ENCODE assay signal across 17 cellular contexts in genomic region chr7:127189074-127189473, GRCh38.
DNase-seq lines count a peak whose midpoint lies in the region; ATAC-seq, FAIRE-seq and TF ChIP-seq lines count a peak whose summit lies in the region.
"Had no signal": no experiment of that assay in that cellular context is flagged by ENCODE, and none has a peak within 500 bp of the region (broad histone marks: within the 10 kb centered on the region; RNA-seq: fewer than 3 reads in every experiment).

No MANE protein-coding gene starts in this region.

- TF ChIP-seq CTCF in left ventricle myocardium inferior (IDR thresholded peaks at IDR 0.05; ENCODE audit: borderline replicate concordance) (no peak), bronchial epithelial cell (IDR thresholded peaks at IDR 0.05; ENCODE audit: insufficient read depth, low read length, severe bottlenecking) (no peak), adrenal gland (IDR thresholded peaks at IDR 0.05) (no peak), MM.1S (IDR thresholded peaks at IDR 0.05; ENCODE audit: low read length) (no peak)

- intact Hi-C loops in left ventricle myocardium superior (cut with micrococcal nuclease), result no loop called here
- intact Hi-C loops in left ventricle myocardium inferior (cut with micrococcal nuclease), result no loop called here
- intact Hi-C loops in adrenal gland (cut with DNase I), result no loop called here

- DNase-seq in left ventricle myocardium superior (no peak), left ventricle myocardium inferior (no peak), NCI-H345 (lab: John Stamatoyannopoulos, UW) (peak; percentile 88), bronchial epithelial cell (ENCODE audit: low read depth) (peak; percentile 34), adrenal gland (no peak), KG1 (lab: John Stamatoyannopoulos, UW) (no peak), MM.1S (no peak)
- no peak for DNase-seq in activated T-cell treated with anti-CD3 and anti-CD28 coated beads, Interleukin-2, amount 50 U/mL, for 1 hour
- DNase-seq: activated CD4-positive, alpha-beta T cell treated with anti-CD3 and anti-CD28 coated beads, Interleukin-2, amount 50 U/mL, for 1 hour; activated naive CD8-positive, alpha-beta T cell treated with anti-CD3 and anti-CD28 coated beads for 36 hours; activated T-cell treated with anti-CD3 and anti-CD28 coated beads, Interleukin-2, amount 50 U/mL, for 24 hours; CD4-positive, alpha-beta memory T cell; gastrocnemius medialis; Kasumi-1; right cardiac atrium; stimulated activated CD4-positive, alpha-beta T cell treated with anti-CD3 and anti-CD28 coated beads, Interleukin-2, amount 100 ng/mL, for 24 hours had no signal

- no peak overlapping the region for H3K4me2 ChIP-seq in MM.1S (ENCODE audit: low read depth, low read length)

- peak; percentile 86 for ATAC-seq in left ventricle myocardium superior
- ATAC-seq: gastrocnemius medialis, right cardiac atrium had no signal

- no peak for FAIRE-seq in bronchial epithelial cell (lab: Jason Lieb, UNC)

- H2AFZ ChIP-seq in MM.1S (ENCODE audit: low read length), result no peak overlapping the region

- H3K9me2 ChIP-seq in MM.1S (replicated peaks; ENCODE audit: insufficient read depth, low read length), result no peaks in the 10 kb centered on the region

- H3K79me2 ChIP-seq in MM.1S (ENCODE audit: low read length), result no peaks in the 10 kb centered on the region

- no peak overlapping the region for H3K9ac ChIP-seq in MM.1S (ENCODE audit: low read length)

- H3K36me3 ChIP-seq in left ventricle myocardium inferior (no peaks in the 10 kb centered on the region), bronchial epithelial cell (ENCODE audit: control insufficient read depth, insufficient read depth, low read length) (no peaks in the 10 kb centered on the region), adrenal gland (replicated peaks in 1 of 2) (no peaks in the 10 kb centered on the region), MM.1S (replicated peaks; ENCODE audit: insufficient read depth, low read length) (no peaks in the 10 kb centered on the region)
- H3K36me3 ChIP-seq: gastrocnemius medialis, thoracic aorta had no signal

- H3K4me1 ChIP-seq in left ventricle myocardium inferior, result peaks cover 9% of the 10 kb centered on the region
- H3K4me1 ChIP-seq in adrenal gland (replicated peaks in 1 of 2), result no peaks in the 10 kb centered on the region
- H3K4me1 ChIP-seq in MM.1S (ENCODE audit: low read length), result no peaks in the 10 kb centered on the region
- H3K4me1 ChIP-seq: gastrocnemius medialis had no signal

- TF ChIP-seq POLR2A in adrenal gland (IDR thresholded peaks at IDR 0.05), result no peak

- H3K4me3 ChIP-seq in left ventricle myocardium inferior (no peak overlapping the region), bronchial epithelial cell (ENCODE audit: low read depth, low read length) (no peak overlapping the region), adrenal gland (no peak overlapping the region), MM.1S (ENCODE audit: low read length) (no peak overlapping the region)
- H3K4me3 ChIP-seq: gastrocnemius medialis, thoracic aorta had no signal

- 79 to 88% (median 84%) methylated on average over 2 of the region's 2 CpGs for WGBS in adrenal gland, 4 donors

- no peaks in the 10 kb centered on the region for H4K20me1 ChIP-seq in MM.1S (ENCODE audit: insufficient read depth, low read length)

- H3K9me3 ChIP-seq in left ventricle myocardium inferior (replicated peaks) (no peaks in the 10 kb centered on the region), adrenal gland (replicated peaks in 1 of 3) (no peaks in the 10 kb centered on the region), MM.1S (replicated peaks; ENCODE audit: insufficient read depth, low read length) (no peaks in the 10 kb centered on the region)
- H3K9me3 ChIP-seq: gastrocnemius medialis, thoracic aorta had no signal

- no peak overlapping the region for H3K27ac ChIP-seq in left ventricle myocardium inferior (replicated peaks)
- no peak overlapping the region for H3K27ac ChIP-seq in adrenal gland
- no peak overlapping the region for H3K27ac ChIP-seq in MM.1S (ENCODE audit: low read length)
- H3K27ac ChIP-seq: gastrocnemius medialis, thoracic aorta had no signal

- H3F3A ChIP-seq in MM.1S (ENCODE audit: insufficient read depth, low read length), result no peaks in the 10 kb centered on the region

- H3K27me3 ChIP-seq in left ventricle myocardium inferior (ENCODE audit: low read depth) (no peaks in the 10 kb centered on the region), bronchial epithelial cell (ENCODE audit: control insufficient read depth, insufficient read depth, low read length) (no peaks in the 10 kb centered on the region), adrenal gland (no peaks in the 10 kb centered on the region), MM.1S (replicated peaks; ENCODE audit: insufficient read depth, low read length) (no peaks in the 10 kb centered on the region)
- H3K27me3 ChIP-seq: gastrocnemius medialis had no signal

Comparison
In these comparisons a context has a peak if more than half of its experiments do, and no peak if none do; other contexts are left out.
1. DNase-seq: peak in NCI-H345 (single experiment) and bronchial epithelial cell (single experiment); none in left ventricle myocardium superior (single experiment), left ventricle myocardium inferior (single experiment), adrenal gland (0 of 7), activated T-cell treated with anti-CD3 and anti-CD28 coated beads, Interleukin-2, amount 50 U/mL, for 1 hour (single experiment), KG1 (single experiment) and MM.1S (single experiment).